14 cellular contexts compared by ENCODE assay signal in the genomic region with DNA sequence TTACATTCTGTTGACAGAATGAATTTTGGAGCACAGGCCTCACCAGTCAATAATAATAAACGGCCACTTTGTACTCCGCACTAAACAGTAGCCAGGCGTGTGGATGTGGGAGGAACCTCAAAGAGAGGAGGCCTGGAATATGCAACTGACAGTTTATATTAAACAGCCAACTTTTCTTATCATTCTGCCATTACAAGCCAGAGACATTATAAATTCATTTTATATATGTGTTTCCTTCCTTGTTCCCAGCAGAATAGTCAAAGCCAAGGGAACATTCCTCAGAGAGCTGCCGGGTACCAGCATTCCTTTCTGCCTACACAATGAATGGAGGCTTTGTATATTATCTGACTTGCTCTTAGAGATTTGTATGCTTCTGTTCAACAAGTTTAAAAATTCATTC.
DNase-seq lines count a peak whose midpoint lies in the region; ATAC-seq and TF ChIP-seq lines count a peak whose summit lies in the region.
"Had no signal": no experiment of that assay in that cellular context is flagged by ENCODE, and none has a peak within 500 bp of the region (broad histone marks: within the 10 kb centered on the region; RNA-seq: fewer than 3 reads in every experiment).

No MANE protein-coding gene starts in this region.

- H3K27me3 Mint-ChIP-seq in WTC11 (ENCODE audit: low read depth): no peaks in the 10 kb centered on the region
- no peaks in the 10 kb centered on the region for H3K27me3 Mint-ChIP-seq in activated T-helper 17 cell treated with anti-CD3 and anti-CD28 coated beads, Interleukin-2, amount 50 U/mL, for 72 hours

- no peak overlapping the region for H3K4me3 Mint-ChIP-seq in WTC11
- no peak overlapping the region for H3K4me3 Mint-ChIP-seq in activated T-helper 17 cell treated with anti-CD3 and anti-CD28 coated beads, Interleukin-2, amount 50 U/mL, for 72 hours
- H3K4me3 Mint-ChIP-seq: CD8-positive, alpha-beta T cell; stimulated activated naive B cell treated with anti-CD40 and anti-IgM and Interleukin-4, amounts not matched to agents 10 μg/mL and 1 μg/mL and 100 μg/mL, for 72 hours; T-helper 2 cell treated with Interferon-gamma antibody and Interleukin-4, amounts not matched to agents 5 μg/mL and 100 μg/mL, for 36 hours had no signal

- no peak for ATAC-seq in GM19463 (IDR thresholded peaks at IDR 0.05; ENCODE audit: unreplicated experiment)
- no peak for ATAC-seq in WTC11
- no peak for ATAC-seq in activated T-helper 17 cell treated with anti-CD3 and anti-CD28 coated beads, Interleukin-2, amount 50 U/mL, for 72 hours (replicated peaks)
- ATAC-seq in HG02970 (IDR thresholded peaks at IDR 0.05; ENCODE audit: low FRiP score, unreplicated experiment): no peak
- ATAC-seq: CD8-positive, alpha-beta T cell; GM12878; stimulated activated naive B cell treated with anti-CD40 and anti-IgM and Interleukin-4, amounts not matched to agents 10 μg/mL and 1 μg/mL and 100 μg/mL, for 72 hours had no signal

- H3K27ac ChIP-seq in GM23248: no peak overlapping the region
- H3K27ac ChIP-seq in mammary epithelial cell (ENCODE audit: insufficient read depth, low read depth, low read length): no peak overlapping the region

- H3K9me3 Mint-ChIP-seq in WTC11: no peaks in the 10 kb centered on the region
- no peaks in the 10 kb centered on the region for H3K9me3 Mint-ChIP-seq in activated T-helper 17 cell treated with anti-CD3 and anti-CD28 coated beads, Interleukin-2, amount 50 U/mL, for 72 hours
- H3K9me3 Mint-ChIP-seq: CD8-positive, alpha-beta T cell; stimulated activated naive B cell treated with anti-CD40 and anti-IgM and Interleukin-4, amounts not matched to agents 10 μg/mL and 1 μg/mL and 100 μg/mL, for 72 hours; T-helper 2 cell treated with Interferon-gamma antibody and Interleukin-4, amounts not matched to agents 5 μg/mL and 100 μg/mL, for 36 hours had no signal

- 41 to 42% methylated on average over 4 of the region's 4 CpGs for WGBS in GM23248 (ENCODE audit: low coverage in 1 of 2, low lambda C conversion rate in 2 of 2, missing lambda C conversion rate in 2 of 2), 2 experiments
- 56% methylated on average over 4 of the region's 4 CpGs for WGBS in mammary epithelial cell (ENCODE audit: low coverage, missing lambda C conversion rate)

- H3K9ac ChIP-seq in GM23248: no peak overlapping the region
- no peak overlapping the region for H3K9ac ChIP-seq in mammary epithelial cell (ENCODE audit: insufficient read depth, low read length)

- CTCF ChIA-PET in mammary epithelial cell (lab: Charles Lee; ENCODE audit: low non-redundant PET): interaction anchor here (0.6 kb wide), 1 partner anchor 469 kb away, joined by 3 read pairs; no protein-coding TSS in a partner anchor
- CTCF ChIA-PET in WTC11 (lab: Charles Lee): no interaction called here

- H3K4me1 ChIP-seq in GM23248 (ENCODE audit: insufficient read depth) (peaks cover 10% of the 10 kb centered on the region), mammary epithelial cell (ENCODE audit: insufficient read depth, low read length) (peaks cover 11% of the 10 kb centered on the region)

- H3K36me3 ChIP-seq in GM23248 (ENCODE audit: low read depth) (no peaks in the 10 kb centered on the region), mammary epithelial cell (ENCODE audit: insufficient read depth, low read length) (no peaks in the 10 kb centered on the region)

- H3K4me2 ChIP-seq in GM23248 (ENCODE audit: unreplicated experiment) (no peak overlapping the region), mammary epithelial cell (ENCODE audit: insufficient read depth, low read depth, low read length) (no peak overlapping the region)

- H3K4me1 Mint-ChIP-seq in WTC11: peaks cover 11% of the 10 kb centered on the region
- H3K4me1 Mint-ChIP-seq in activated T-helper 17 cell treated with anti-CD3 and anti-CD28 coated beads, Interleukin-2, amount 50 U/mL, for 72 hours: no peaks in the 10 kb centered on the region
- H3K4me1 Mint-ChIP-seq: stimulated activated naive B cell treated with anti-CD40 and anti-IgM and Interleukin-4, amounts not matched to agents 10 μg/mL and 1 μg/mL and 100 μg/mL, for 72 hours had no signal

- BruUV-seq in mammary epithelial cell (replicated peaks; lab: Mats Ljungman, UMichigan): no TSS peak

- no peak overlapping the region for H3K4me3 ChIP-seq in GM23248
- H3K4me3 ChIP-seq in mammary epithelial cell (replicated peaks in 1 of 3; ENCODE audit: insufficient read depth in 1 of 3, low read depth in 2 of 3, low read length in 3 of 3): no peak overlapping the region
- H3K4me3 ChIP-seq: GM12878 had no signal

- H3F3A ChIP-seq in GM23248 (ENCODE audit: insufficient read depth): 0 out of 2 replicates have a peak, but pooled peaks cover 5% of the 10 kb centered on the region

- H3K9me3 ChIP-seq in GM23248 (ENCODE audit: low read depth): no peaks in the 10 kb centered on the region
- no peaks in the 10 kb centered on the region for H3K9me3 ChIP-seq in mammary epithelial cell (replicated peaks; ENCODE audit: insufficient read depth, low read length)

- POLR2A ChIA-PET in WTC11 (lab: Charles Lee): no interaction called here

- dilution Hi-C loops in mammary epithelial cell (cut with HindIII; ENCODE audit: low sequenced_read_pairs): no loop called here

- DNase-seq in GM23248: peak; percentile 49
- DNase-seq in mammary epithelial cell: peak; percentile 10
- DNase-seq in hippocampal formation (lab: John Stamatoyannopoulos, UW): peak; percentile 5 to 29
- DNase-seq in renal cortical epithelial cell (ENCODE audit: low read depth): peak; percentile 56
- DNase-seq in WTC11 (ENCODE audit: low spot score): no peak
- DNase-seq: activated CD8-positive, alpha-beta memory T cell treated with anti-CD3 and anti-CD28 coated beads, Interleukin-2, amount 50 U/mL, for 4 hours; CD8-positive, alpha-beta T cell; NCI-H187; stimulated activated naive B cell treated with anti-CD40 and anti-IgM and Interleukin-4, amounts not matched to agents 10 μg/mL and 1 μg/mL and 100 μg/mL, for 72 hours had no signal

- peak overlapping the region; percentile 47 for H2AFZ ChIP-seq in GM23248
- H2AFZ ChIP-seq in mammary epithelial cell (ENCODE audit: low read depth, low read length): peak overlapping the region; percentile 57

- no peaks in the 10 kb centered on the region for H4K20me1 ChIP-seq in GM23248 (ENCODE audit: insufficient read depth)
- H4K20me1 ChIP-seq in mammary epithelial cell (ENCODE audit: insufficient read depth, low read length): no peaks in the 10 kb centered on the region

- intact Hi-C loops in mammary epithelial cell (cut with micrococcal nuclease): no loop called here

- no peaks in the 10 kb centered on the region for H3K79me2 ChIP-seq in GM23248 (ENCODE audit: insufficient read depth)
- H3K79me2 ChIP-seq in mammary epithelial cell (ENCODE audit: insufficient read depth, low read length): no peaks in the 10 kb centered on the region

- no peaks in the 10 kb centered on the region for H3K27me3 ChIP-seq in GM23248 (replicated peaks; ENCODE audit: insufficient read depth)
- H3K27me3 ChIP-seq in mammary epithelial cell (ENCODE audit: insufficient read depth, low read length): no peaks in the 10 kb centered on the region

- no peaks in the 10 kb centered on the region for H3K9me2 ChIP-seq in GM23248 (ENCODE audit: insufficient read depth)

- no peak overlapping the region for H3K27ac Mint-ChIP-seq in WTC11
- no peak overlapping the region for H3K27ac Mint-ChIP-seq in activated T-helper 17 cell treated with anti-CD3 and anti-CD28 coated beads, Interleukin-2, amount 50 U/mL, for 72 hours
- H3K27ac Mint-ChIP-seq: CD8-positive, alpha-beta T cell; stimulated activated naive B cell treated with anti-CD40 and anti-IgM and Interleukin-4, amounts not matched to agents 10 μg/mL and 1 μg/mL and 100 μg/mL, for 72 hours; T-helper 2 cell treated with Interferon-gamma antibody and Interleukin-4, amounts not matched to agents 5 μg/mL and 100 μg/mL, for 36 hours had no signal

- no peak for TF ChIP-seq CTCF in mammary epithelial cell (conservative IDR thresholded peaks at IDR 0.05 in 1 of 2, IDR thresholded peaks at IDR 0.05 in 1 of 2; ENCODE audit: extremely low read depth in 1 of 2, insufficient read depth in 1 of 2, low read depth in 1 of 2, low read length in 2 of 2)
- TF ChIP-seq CTCF in WTC11 (IDR thresholded peaks at IDR 0.05): no peak

- in situ Hi-C loops in GM23248 (cut with MboI): no loop called here
- in situ Hi-C loops in mammary epithelial cell (cut with MboI; ENCODE audit: low sequenced_read_pairs in 2 of 2): no loop called here

- H3K36me3 Mint-ChIP-seq in WTC11: no peaks in the 10 kb centered on the region
- H3K36me3 Mint-ChIP-seq in activated T-helper 17 cell treated with anti-CD3 and anti-CD28 coated beads, Interleukin-2, amount 50 U/mL, for 72 hours (ENCODE audit: low read depth): no peaks in the 10 kb centered on the region
- H3K36me3 Mint-ChIP-seq: CD8-positive, alpha-beta T cell; stimulated activated naive B cell treated with anti-CD40 and anti-IgM and Interleukin-4, amounts not matched to agents 10 μg/mL and 1 μg/mL and 100 μg/mL, for 72 hours had no signal

TF ChIP-seq in WTC11, 78 proteins besides CTCF, POLR2A, EP300 and RAD21 (continues in another document):
- TF ChIP-seq, protein P1, sequence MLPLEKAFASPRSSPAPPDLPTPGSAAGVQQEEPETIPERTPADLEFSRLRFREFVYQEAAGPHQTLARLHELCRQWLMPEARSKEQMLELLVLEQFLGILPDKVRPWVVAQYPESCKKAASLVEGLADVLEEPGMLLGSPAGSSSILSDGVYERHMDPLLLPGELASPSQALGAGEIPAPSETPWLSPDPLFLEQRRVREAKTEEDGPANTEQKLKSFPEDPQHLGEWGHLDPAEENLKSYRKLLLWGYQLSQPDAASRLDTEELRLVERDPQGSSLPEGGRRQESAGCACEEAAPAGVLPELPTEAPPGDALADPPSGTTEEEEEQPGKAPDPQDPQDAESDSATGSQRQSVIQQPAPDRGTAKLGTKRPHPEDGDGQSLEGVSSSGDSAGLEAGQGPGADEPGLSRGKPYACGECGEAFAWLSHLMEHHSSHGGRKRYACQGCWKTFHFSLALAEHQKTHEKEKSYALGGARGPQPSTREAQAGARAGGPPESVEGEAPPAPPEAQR (CRISPR knock-in tag; IDR thresholded peaks at IDR 0.05): no peak
- TF ChIP-seq GRHL2 (CRISPR knock-in tag; IDR thresholded peaks at IDR 0.05; ENCODE audit: insufficient replicate concordance, severe bottlenecking): no peak
- no peak for TF ChIP-seq SMAD4 (CRISPR knock-in tag; IDR thresholded peaks at IDR 0.05)
- TF ChIP-seq KAT7 (CRISPR knock-in tag; IDR thresholded peaks at IDR 0.05; ENCODE audit: borderline replicate concordance): no peak
- no peak for TF ChIP-seq CBFB (CRISPR knock-in tag; IDR thresholded peaks at IDR 0.05; ENCODE audit: low read depth)
- TF ChIP-seq ZNF121 (CRISPR knock-in tag; IDR thresholded peaks at IDR 0.05): no peak
- no peak for TF ChIP-seq ESRRA (CRISPR knock-in tag; IDR thresholded peaks at IDR 0.05; ENCODE audit: borderline replicate concordance)
- no peak for TF ChIP-seq TEAD1 (CRISPR knock-in tag; IDR thresholded peaks at IDR 0.05)
- TF ChIP-seq HMGA2 (CRISPR knock-in tag; IDR thresholded peaks at IDR 0.05): no peak
